In the genomic region with DNA sequence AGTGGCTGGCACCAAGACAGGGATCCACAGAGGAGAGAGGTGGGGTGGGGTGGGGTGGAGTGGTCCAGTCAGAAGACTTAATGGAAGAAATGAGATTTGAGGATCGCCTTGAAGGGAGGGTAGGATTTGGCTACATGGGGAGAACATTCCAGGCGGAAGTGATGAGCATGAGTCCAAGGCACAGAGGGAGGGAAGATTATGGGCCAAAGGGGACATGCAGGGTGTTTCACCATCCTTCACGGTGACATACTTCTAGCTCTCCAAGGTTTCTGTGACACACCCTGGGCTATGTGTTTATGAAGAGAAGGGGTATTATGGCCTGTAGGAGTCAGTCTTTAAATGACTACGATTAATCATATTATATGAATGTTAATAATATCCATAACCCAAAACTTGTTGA, we compare ENCODE assay signal across 15 cellular contexts. TPM values are rescaled to one million over a fixed set of nuclear protein-coding genes. Genes with fewer than 3 reads are reported as not detected.
DNase-seq lines count a peak whose midpoint lies in the region; TF ChIP-seq lines count a peak whose summit lies in the region.
"Had no signal": no experiment of that assay in that cellular context is flagged by ENCODE, and none has a peak within 500 bp of the region (broad histone marks: within the 10 kb centered on the region; RNA-seq: fewer than 3 reads in every experiment).

No MANE protein-coding gene starts in this region.

- no peak for TF ChIP-seq EP300 in esophagus muscularis mucosa (IDR thresholded peaks at IDR 0.05)
- no peak for TF ChIP-seq EP300 in ovary (IDR thresholded peaks at IDR 0.05)

- TF ChIP-seq CTCF in esophagus muscularis mucosa (IDR thresholded peaks at IDR 0.05) (no peak), left ventricle myocardium inferior (IDR thresholded peaks at IDR 0.05; ENCODE audit: borderline replicate concordance) (no peak), osteoblast (IDR thresholded peaks at IDR 0.05; ENCODE audit: extremely low read depth, low read depth, low read length) (no peak), ovary (IDR thresholded peaks at IDR 0.05) (no peak)

- no peaks in the 10 kb centered on the region for H3K4me1 Mint-ChIP-seq in activated CD4-positive, alpha-beta T cell treated with anti-CD3 and anti-CD28 coated beads, Interleukin-2, amount 10 ng/mL, durations not matched to agents 24 days and 14 days

- no peak overlapping the region for H3K4me3 Mint-ChIP-seq in activated CD4-positive, alpha-beta T cell treated with anti-CD3 and anti-CD28 coated beads, Interleukin-2, amount 10 ng/mL, durations not matched to agents 24 days and 14 days
- H3K4me3 Mint-ChIP-seq: CD4-positive, alpha-beta T cell; H9 had no signal

- no peak overlapping the region for H3K4me2 ChIP-seq in osteoblast (ENCODE audit: insufficient read depth, low read length)
- H3K4me2 ChIP-seq: A549 had no signal

- no peak overlapping the region for H3K4me3 ChIP-seq in esophagus muscularis mucosa
- no peak overlapping the region for H3K4me3 ChIP-seq in left ventricle myocardium inferior
- no peak overlapping the region for H3K4me3 ChIP-seq in osteoblast (ENCODE audit: insufficient read depth, low read length)
- H3K4me3 ChIP-seq in ovary = no peak overlapping the region
- H3K4me3 ChIP-seq: A549 had no signal

- no peaks in the 10 kb centered on the region for H4K20me1 ChIP-seq in osteoblast (ENCODE audit: insufficient read depth, low read length)

- H3K36me3 ChIP-seq in esophagus muscularis mucosa (no peaks in the 10 kb centered on the region), left ventricle myocardium inferior (no peaks in the 10 kb centered on the region), osteoblast (ENCODE audit: insufficient read depth, low read length) (no peaks in the 10 kb centered on the region), ovary (no peaks in the 10 kb centered on the region)

- no peaks in the 10 kb centered on the region for H3K9me3 ChIP-seq in esophagus muscularis mucosa
- H3K9me3 ChIP-seq in left ventricle myocardium inferior (replicated peaks) = no peaks in the 10 kb centered on the region
- H3K9me3 ChIP-seq in osteoblast (ENCODE audit: low read depth, low read length) = no peaks in the 10 kb centered on the region
- H3K9me3 ChIP-seq in ovary = no peaks in the 10 kb centered on the region
- H3K9me3 ChIP-seq: A549, Caco-2 had no signal

- no peaks in the 10 kb centered on the region for H3K36me3 Mint-ChIP-seq in activated CD4-positive, alpha-beta T cell treated with anti-CD3 and anti-CD28 coated beads, Interleukin-2, amount 10 ng/mL, durations not matched to agents 24 days and 14 days (ENCODE audit: low read depth)

- H3K27ac ChIP-seq in esophagus muscularis mucosa (replicated peaks in 1 of 4) (no peak overlapping the region), left ventricle myocardium inferior (replicated peaks) (peak overlapping the region; percentile 77), osteoblast (ENCODE audit: low read depth, low read length) (no peak overlapping the region), ovary (no peak overlapping the region)
- H3K27ac ChIP-seq: 22Rv1, A549, C4-2B had no signal

- H3K4me1 ChIP-seq in esophagus muscularis mucosa = peaks cover 0 to 4% (median 1%) of the 10 kb centered on the region in 4 donors
- H3K4me1 ChIP-seq in left ventricle myocardium inferior = no peaks in the 10 kb centered on the region
- peaks cover under 1% of the 10 kb centered on the region for H3K4me1 ChIP-seq in osteoblast (ENCODE audit: insufficient read depth, low read length)
- peaks cover 2% of the 10 kb centered on the region for H3K4me1 ChIP-seq in ovary (ENCODE audit: insufficient read depth)
- H3K4me1 ChIP-seq: A549, Caco-2 had no signal

- no peaks in the 10 kb centered on the region for H3K27me3 ChIP-seq in esophagus muscularis mucosa
- no peaks in the 10 kb centered on the region for H3K27me3 ChIP-seq in left ventricle myocardium inferior (ENCODE audit: low read depth)
- H3K27me3 ChIP-seq in osteoblast (ENCODE audit: insufficient read depth, low read length) = no peaks in the 10 kb centered on the region
- no peaks in the 10 kb centered on the region for H3K27me3 ChIP-seq in ovary

- intact Hi-C loops in activated CD4-positive, alpha-beta T cell treated with anti-CD3 and anti-CD28 coated beads, Interleukin-2, amount 10 ng/mL, durations not matched to agents 24 days and 14 days (cut with micrococcal nuclease) = no loop called here
- intact Hi-C loops in esophagus muscularis mucosa (cut with DNase I) (no loop called here), left ventricle myocardium inferior (cut with micrococcal nuclease) (no loop called here), ovary (cut with DNase I) (no loop called here)

- no peak overlapping the region for H2AFZ ChIP-seq in osteoblast (ENCODE audit: low read length)

- DNase-seq in activated CD4-positive, alpha-beta T cell treated with anti-CD3 and anti-CD28 coated beads, Interleukin-2, amount 10 ng/mL, durations not matched to agents 24 days and 14 days = peak; percentile 22
- no peak for DNase-seq in activated CD4-positive, alpha-beta T cell treated with anti-CD3 and anti-CD28 coated beads, Interleukin-2, amount 50 U/mL, for 4 hours
- peak; percentile 88 for DNase-seq in esophagus muscularis mucosa (ENCODE audit: extremely low spot score)
- no peak for DNase-seq in left ventricle myocardium inferior
- DNase-seq in osteoblast (ENCODE audit: insufficient read length, low spot score, missing footprints) = peak; percentile 45
- DNase-seq in SK-N-DZ (ENCODE audit: low spot score) = no peak
- no peak for DNase-seq in SIG-M5 (lab: John Stamatoyannopoulos, UW)
- DNase-seq in ovary = no peak
- DNase-seq: AML-193; Caco-2; CD4-positive, alpha-beta T cell; H9 had no signal

- H3K27me3 Mint-ChIP-seq in activated CD4-positive, alpha-beta T cell treated with anti-CD3 and anti-CD28 coated beads, Interleukin-2, amount 10 ng/mL, durations not matched to agents 24 days and 14 days = peaks cover 14% of the 10 kb centered on the region

- no peak overlapping the region for H3K27ac Mint-ChIP-seq in activated CD4-positive, alpha-beta T cell treated with anti-CD3 and anti-CD28 coated beads, Interleukin-2, amount 10 ng/mL, durations not matched to agents 24 days and 14 days
- H3K27ac Mint-ChIP-seq: CD4-positive, alpha-beta T cell; H9 had no signal

- H3K9me3 Mint-ChIP-seq in activated CD4-positive, alpha-beta T cell treated with anti-CD3 and anti-CD28 coated beads, Interleukin-2, amount 10 ng/mL, durations not matched to agents 24 days and 14 days = no peaks in the 10 kb centered on the region
- H3K9me3 Mint-ChIP-seq: CD4-positive, alpha-beta T cell; H9 had no signal

- H3K79me2 ChIP-seq in osteoblast (ENCODE audit: insufficient read depth, low read length) = no peaks in the 10 kb centered on the region

- TF ChIP-seq POLR2A in esophagus muscularis mucosa (IDR thresholded peaks at IDR 0.05; ENCODE audit: low read depth) (no peak), ovary (IDR thresholded peaks at IDR 0.05) (no peak)

- 92% methylated on average over 4 of the region's 4 CpGs for WGBS in esophagus muscularis mucosa
- WGBS in ovary, 3 donors = 92 to 95% (median 94%) methylated on average over 4 of the region's 4 CpGs

RNA-seq across cellular contexts. Expression of a gene that starts 7.7 kb away (rescaled TPM):
- total RNA-seq in activated CD4-positive, alpha-beta T cell treated with anti-CD3 and anti-CD28 coated beads, Interleukin-2, amount 10 ng/mL, durations not matched to agents 24 days and 14 days = 0.64 and 1.0 TPM in 2 replicates
- total RNA-seq in esophagus muscularis mucosa (100 to 1,000 TPM; 159 to 253 (median 226) TPM), left ventricle myocardium inferior (45.5 TPM), osteoblast (1,453 and 1,556 TPM in 2 replicates), ovary (100 to 1,000 TPM in 3 of 7 donors, 10 to 100 TPM in 4; 62.5 to 143 (median 97.4) TPM)
- polyA plus RNA-seq in SK-N-DZ (2014; cell fraction: cytosol; rRNA removed) = 8.9 and 11.2 TPM in 2 replicates
- 8.1 and 14.6 TPM in 2 replicates for polyA plus RNA-seq in SK-N-DZ (2014; cell fraction: nucleus; rRNA removed)
- 100 to 1,000 TPM in 1 of 2 donors, 10 to 100 TPM in 1; 82.2 to 159 TPM for polyA plus RNA-seq in ovary

Comparison
In these comparisons a context has a peak if more than half of its experiments do, and no peak if none do; other contexts are left out.
1. DNase-seq: peak in activated CD4-positive, alpha-beta T cell treated with anti-CD3 and anti-CD28 coated beads, Interleukin-2, amount 10 ng/mL, durations not matched to agents 24 days and 14 days (single experiment), esophagus muscularis mucosa (single experiment) and osteoblast (single experiment); none in activated CD4-positive, alpha-beta T cell treated with anti-CD3 and anti-CD28 coated beads, Interleukin-2, amount 50 U/mL, for 4 hours (0 of 2), left ventricle myocardium inferior (single experiment), SK-N-DZ (single experiment), SIG-M5 (single experiment) and ovary (0 of 5).
2. RNA of a gene that starts 7.7 kb away (total RNA-seq): 1,453 to 1,556 TPM in osteoblast, 159 to 253 TPM in esophagus muscularis mucosa, 62.5 to 143 TPM in ovary and 45.5 TPM in left ventricle myocardium inferior (single experiment); 0.64 to 1.0 TPM in activated CD4-positive, alpha-beta T cell treated with anti-CD3 and anti-CD28 coated beads, Interleukin-2, amount 10 ng/mL, durations not matched to agents 24 days and 14 days; every median in the first group is over 10 times any median in the second.